18 cellular contexts compared by ENCODE assay signal in the genomic region with DNA sequence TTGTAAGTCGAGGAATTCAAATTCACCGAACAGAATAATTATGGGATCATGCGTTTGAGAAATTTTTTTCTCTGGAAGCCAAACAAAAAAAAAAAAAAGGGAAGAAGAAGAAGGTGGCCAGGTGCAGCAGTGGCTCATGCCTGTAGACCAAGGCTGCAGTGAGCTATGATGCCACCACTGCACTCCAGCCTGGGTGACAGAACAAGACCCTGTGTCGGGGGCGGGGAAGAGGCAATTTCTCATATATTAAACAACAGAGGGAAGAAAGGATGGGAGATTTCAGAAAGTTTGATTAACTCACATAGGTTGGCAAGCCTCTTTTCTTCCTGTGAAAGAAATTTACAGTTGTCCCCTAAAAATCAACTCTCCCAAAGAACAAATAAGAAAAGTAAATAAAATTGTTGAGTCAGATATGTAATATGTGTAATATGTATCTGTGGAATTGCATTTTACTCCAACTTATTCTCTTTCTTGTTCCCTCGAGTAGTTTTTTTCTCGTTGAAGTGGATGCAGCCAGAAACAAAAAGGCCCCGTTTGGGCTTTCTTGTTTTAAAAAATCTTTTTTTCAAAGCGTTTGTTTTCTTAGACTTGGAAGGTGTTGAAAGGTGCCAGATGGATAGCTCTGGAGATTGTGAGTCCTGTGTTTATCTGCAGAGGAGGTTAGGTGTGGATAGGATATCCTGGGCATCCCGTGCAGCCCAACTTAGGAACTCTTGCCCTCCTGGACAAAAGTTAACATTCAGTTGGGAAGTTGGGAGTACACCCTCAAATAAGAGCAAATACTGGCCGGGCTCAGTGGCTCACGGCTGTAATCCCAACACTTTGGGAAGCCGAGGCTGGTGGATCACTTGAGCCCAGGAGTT. TPM values are rescaled to one million over a fixed set of nuclear protein-coding genes. Genes with fewer than 3 reads are reported as not detected.
DNase-seq lines count a peak whose midpoint lies in the region; ATAC-seq, FAIRE-seq and TF ChIP-seq lines count a peak whose summit lies in the region.
"Had no signal": no experiment of that assay in that cellular context is flagged by ENCODE, and none has a peak within 500 bp of the region (broad histone marks: within the 10 kb centered on the region; RNA-seq: fewer than 3 reads in every experiment).

No MANE protein-coding gene starts in this region.

- intact Hi-C loops in pancreas (cut with DNase I), result no loop called here

- H3K27me3 ChIP-seq in pancreas, result no peaks in the 10 kb centered on the region

- DNase-seq in DMS53 (lab: John Stamatoyannopoulos, UW) (peak; percentile 5), DMS53 treated with DMSO at 0.1 percent for 48 hours (lab: John Stamatoyannopoulos, UW; ENCODE audit: unreplicated experiment) (no peak), A549 (ENCODE audit: low read depth in 1 of 2, low spot score in 1 of 2) (peak; percentile 28 to 64), NCI-H460 (ENCODE audit: extremely low read depth, low read depth) (peak; percentile 69), chondrocyte (ENCODE audit: low spot score) (no peak), pancreas (no peak), DMS114 treated with DMSO at 0.1 percent for 48 hours (lab: John Stamatoyannopoulos, UW; ENCODE audit: unreplicated experiment) (no peak)
- DNase-seq: 8988T; C1 segment of cervical spinal cord; Calu3; CD4-positive, alpha-beta T cell; GM23248; H7 had no signal

- H3K27me3 Mint-ChIP-seq in chondrocyte (ENCODE audit: low read depth), result no peaks in the 10 kb centered on the region

- POLR2A ChIA-PET in A549 (lab: Yijun Ruan, JAX), result no interaction called here

- H3K36me3 Mint-ChIP-seq in chondrocyte (ENCODE audit: low read depth), result peaks cover 2% of the 10 kb centered on the region
- H3K36me3 Mint-ChIP-seq: IgD-negative memory B cell had no signal

- TF ChIP-seq POLR2A in A549 (IDR thresholded peaks at IDR 0.05; ENCODE audit: low read length), result no peak

- H3K4me1 ChIP-seq in A549, result peaks cover 34% of the 10 kb centered on the region
- H3K4me1 ChIP-seq in pancreas, result no peaks in the 10 kb centered on the region

- peaks cover 16% of the 10 kb centered on the region for H3K9me3 Mint-ChIP-seq in chondrocyte (ENCODE audit: low read depth)
- H3K9me3 Mint-ChIP-seq: CD4-positive, alpha-beta T cell; IgD-negative memory B cell had no signal

- TF ChIP-seq CTCF in A549 (IDR thresholded peaks at IDR 0.05) (no peak), chondrocyte (IDR thresholded peaks at IDR 0.05) (no peak), pancreas (IDR thresholded peaks at IDR 0.05) (no peak)

- H3K36me3 ChIP-seq in pancreas, result no peaks in the 10 kb centered on the region

- FAIRE-seq in A549 (lab: Jason Lieb, UNC) (no peak), pancreas (lab: Jason Lieb, UNC) (no peak)
- FAIRE-seq: GM12878, GM18507 had no signal

- WGBS in A549 (ENCODE audit: missing lambda C conversion rate), result 5% methylated on average over 13 of the region's 13 CpGs
- WGBS in pancreas, 2 donors, result 57 to 59% methylated on average over 13 of the region's 13 CpGs

- H3K4me1 Mint-ChIP-seq in chondrocyte (ENCODE audit: low read depth), result no peaks in the 10 kb centered on the region
- H3K4me1 Mint-ChIP-seq: B cell had no signal

- CTCF ChIA-PET in A549 (lab: Yijun Ruan, JAX), result no interaction called here

- H3K9me3 ChIP-seq in A549, result peaks cover 5% of the 10 kb centered on the region; the same call in 1 of the 3 replicates
- H3K9me3 ChIP-seq in pancreas, result no peaks in the 10 kb centered on the region

- H3K4me3 Mint-ChIP-seq in chondrocyte (ENCODE audit: unreplicated experiment), result no peak overlapping the region
- H3K4me3 Mint-ChIP-seq: B cell; CD4-positive, alpha-beta T cell; IgD-negative memory B cell had no signal

- H3K27ac ChIP-seq in A549 (peak overlapping the region; percentile 70 to 76), pancreas (no peak overlapping the region)
- H3K27ac ChIP-seq: GM23248 had no signal

- H3K4me3 ChIP-seq in A549 (peak overlapping the region; percentile 10; the same call in 1 of the 3 replicates), pancreas (no peak overlapping the region)
- H3K4me3 ChIP-seq: GM12878, GM23248 had no signal

- peak; percentile 88 to 89 for ATAC-seq in A549
- ATAC-seq in GM18907 (IDR thresholded peaks at IDR 0.05; ENCODE audit: unreplicated experiment), result no peak
- ATAC-seq in pancreas, result no peak
- ATAC-seq: GM12878 had no signal

- peak overlapping the region; percentile 77 for H3K4me2 ChIP-seq in A549

- TF ChIP-seq EP300 in A549 (IDR thresholded peaks at IDR 0.05), result no peak

- no peak; a peak in 1 of 5 replicates for TF ChIP-seq RAD21 in A549 (conservative IDR thresholded peaks at IDR 0.05 in 1 of 2, IDR thresholded peaks at IDR 0.05 in 1 of 2)

- H3K27ac Mint-ChIP-seq in chondrocyte (ENCODE audit: unreplicated experiment), result peak overlapping the region; percentile 11
- H3K27ac Mint-ChIP-seq: B cell; CD4-positive, alpha-beta T cell had no signal

TF ChIP-seq in A549, 52 proteins besides CTCF, POLR2A, EP300 and RAD21 (continues in another document):
- TF ChIP-seq JUN (IDR thresholded peaks at IDR 0.05), result no peak
- TF ChIP-seq NPAS2 (CRISPR knock-in tag; IDR thresholded peaks at IDR 0.05; ENCODE audit: borderline replicate concordance), result no peak
- peak; percentile 39; the same call in 1 of the 2 replicates for TF ChIP-seq GATA3 (IDR thresholded peaks at IDR 0.05; ENCODE audit: borderline replicate concordance)
- TF ChIP-seq, protein P1, sequence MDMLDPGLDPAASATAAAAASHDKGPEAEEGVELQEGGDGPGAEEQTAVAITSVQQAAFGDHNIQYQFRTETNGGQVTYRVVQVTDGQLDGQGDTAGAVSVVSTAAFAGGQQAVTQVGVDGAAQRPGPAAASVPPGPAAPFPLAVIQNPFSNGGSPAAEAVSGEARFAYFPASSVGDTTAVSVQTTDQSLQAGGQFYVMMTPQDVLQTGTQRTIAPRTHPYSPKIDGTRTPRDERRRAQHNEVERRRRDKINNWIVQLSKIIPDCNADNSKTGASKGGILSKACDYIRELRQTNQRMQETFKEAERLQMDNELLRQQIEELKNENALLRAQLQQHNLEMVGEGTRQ (IDR thresholded peaks at IDR 0.05), result no peak
- TF ChIP-seq KDM5A (IDR thresholded peaks at IDR 0.05), result no peak
- no peak for TF ChIP-seq ZNF302 (CRISPR knock-in tag; IDR thresholded peaks at IDR 0.05)
- TF ChIP-seq, protein P2, sequence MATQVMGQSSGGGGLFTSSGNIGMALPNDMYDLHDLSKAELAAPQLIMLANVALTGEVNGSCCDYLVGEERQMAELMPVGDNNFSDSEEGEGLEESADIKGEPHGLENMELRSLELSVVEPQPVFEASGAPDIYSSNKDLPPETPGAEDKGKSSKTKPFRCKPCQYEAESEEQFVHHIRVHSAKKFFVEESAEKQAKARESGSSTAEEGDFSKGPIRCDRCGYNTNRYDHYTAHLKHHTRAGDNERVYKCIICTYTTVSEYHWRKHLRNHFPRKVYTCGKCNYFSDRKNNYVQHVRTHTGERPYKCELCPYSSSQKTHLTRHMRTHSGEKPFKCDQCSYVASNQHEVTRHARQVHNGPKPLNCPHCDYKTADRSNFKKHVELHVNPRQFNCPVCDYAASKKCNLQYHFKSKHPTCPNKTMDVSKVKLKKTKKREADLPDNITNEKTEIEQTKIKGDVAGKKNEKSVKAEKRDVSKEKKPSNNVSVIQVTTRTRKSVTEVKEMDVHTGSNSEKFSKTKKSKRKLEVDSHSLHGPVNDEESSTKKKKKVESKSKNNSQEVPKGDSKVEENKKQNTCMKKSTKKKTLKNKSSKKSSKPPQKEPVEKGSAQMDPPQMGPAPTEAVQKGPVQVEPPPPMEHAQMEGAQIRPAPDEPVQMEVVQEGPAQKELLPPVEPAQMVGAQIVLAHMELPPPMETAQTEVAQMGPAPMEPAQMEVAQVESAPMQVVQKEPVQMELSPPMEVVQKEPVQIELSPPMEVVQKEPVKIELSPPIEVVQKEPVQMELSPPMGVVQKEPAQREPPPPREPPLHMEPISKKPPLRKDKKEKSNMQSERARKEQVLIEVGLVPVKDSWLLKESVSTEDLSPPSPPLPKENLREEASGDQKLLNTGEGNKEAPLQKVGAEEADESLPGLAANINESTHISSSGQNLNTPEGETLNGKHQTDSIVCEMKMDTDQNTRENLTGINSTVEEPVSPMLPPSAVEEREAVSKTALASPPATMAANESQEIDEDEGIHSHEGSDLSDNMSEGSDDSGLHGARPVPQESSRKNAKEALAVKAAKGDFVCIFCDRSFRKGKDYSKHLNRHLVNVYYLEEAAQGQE (IDR thresholded peaks at IDR 0.05), result no peak
- TF ChIP-seq BHLHE40 (IDR thresholded peaks at IDR 0.05; ENCODE audit: low read depth, low read length), result no peak
- TF ChIP-seq HDAC2 (IDR thresholded peaks at IDR 0.05), result no peak
- no peak for TF ChIP-seq RCOR1 (IDR thresholded peaks at IDR 0.05; ENCODE audit: low read depth, low read length)
- peak; percentile 29 for TF ChIP-seq MAFK (IDR thresholded peaks at IDR 0.05; ENCODE audit: partially characterized antibody)
- TF ChIP-seq HOXB13 (CRISPR knock-in tag; IDR thresholded peaks at IDR 0.05; ENCODE audit: low read depth), result no peak
- TF ChIP-seq, protein P3, sequence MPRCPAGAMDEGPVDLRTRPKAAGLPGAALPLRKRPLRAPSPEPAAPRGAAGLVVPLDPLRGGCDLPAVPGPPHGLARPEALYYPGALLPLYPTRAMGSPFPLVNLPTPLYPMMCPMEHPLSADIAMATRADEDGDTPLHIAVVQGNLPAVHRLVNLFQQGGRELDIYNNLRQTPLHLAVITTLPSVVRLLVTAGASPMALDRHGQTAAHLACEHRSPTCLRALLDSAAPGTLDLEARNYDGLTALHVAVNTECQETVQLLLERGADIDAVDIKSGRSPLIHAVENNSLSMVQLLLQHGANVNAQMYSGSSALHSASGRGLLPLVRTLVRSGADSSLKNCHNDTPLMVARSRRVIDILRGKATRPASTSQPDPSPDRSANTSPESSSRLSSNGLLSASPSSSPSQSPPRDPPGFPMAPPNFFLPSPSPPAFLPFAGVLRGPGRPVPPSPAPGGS (IDR thresholded peaks at IDR 0.05), result no peak

RNA-seq across cellular contexts. Expression of a gene that starts 25.4 kb away (rescaled TPM):
- polyA plus RNA-seq in A549 (2011; rRNA removed) (33.9 and 36.5 TPM in 2 replicates), A549 (2017; fragmentation: RNase III; extraction: RNeasy Plus Mini Kit Qiagen cat#74134 plus additional on column Dnase treatment) (23.0 to 27.9 TPM (median 24.6 TPM) in 3 replicates), pancreas (10 to 100 TPM; 11.9 to 13.3 TPM)
- polyA plus RNA-seq in A549 (2012; cell fraction: cytosol; rRNA removed), result 8.9 and 10.5 TPM in 2 replicates
- 7.2 and 11.8 TPM in 2 replicates for polyA plus RNA-seq in A549 (2012; cell fraction: nucleus; rRNA removed)
- 9.3 and 11.1 TPM in 2 replicates for polyA minus RNA-seq in A549 (2011; rRNA and poly(A)+ RNA removed)
- 80.5 and 98.0 TPM in 2 replicates for total RNA-seq in NCI-H460 (2014; rRNA removed; shearing (Covaris generic))
- 47.5 and 68.0 TPM in 2 replicates for polyA plus RNA-seq in NCI-H460 (2014; cell fraction: nucleus; rRNA removed)
- total RNA-seq in chondrocyte (31.5 to 42.3 TPM (median 33.9 TPM) in 3 replicates), pancreas (10 to 100 TPM in 3 of 6 donors, 1 to 10 TPM in 3; 7.5 to 22.3 (median 9.4) TPM)

Comparison
In these comparisons a context has a peak if more than half of its experiments do, and no peak if none do; other contexts are left out.
1. DNase-seq: peak in DMS53 (single experiment), A549 (2 of 2) and NCI-H460 (single experiment); none in DMS53 treated with DMSO at 0.1 percent for 48 hours (single experiment), chondrocyte (single experiment), pancreas (0 of 6) and DMS114 treated with DMSO at 0.1 percent for 48 hours (single experiment).
2. ATAC-seq: peak in A549 (2 of 2); none in GM18907 (single experiment) and pancreas (0 of 4).
3. H3K27ac ChIP-seq: peak in A549 (2 of 2); none in pancreas (0 of 4).